In genomic region chr13:49649244-49649962, GRCh38 we compare ENCODE assay signal across 14 cellular contexts. TPM values are rescaled to one million over a fixed set of nuclear protein-coding genes. Genes with fewer than 3 reads are reported as not detected.
A peak's percentile ranks its signal among the peaks of the same experiment; 100 is the strongest.
DNase-seq lines count a peak whose midpoint lies in the region; ATAC-seq and TF ChIP-seq lines count a peak whose summit lies in the region.
"Had no signal": no experiment of that assay in that cellular context is flagged by ENCODE, and none has a peak within 500 bp of the region (broad histone marks: within the 10 kb centered on the region; RNA-seq: fewer than 3 reads in every experiment).

No MANE protein-coding gene starts in this region.

- no peaks in the 10 kb centered on the region for H3K36me3 Mint-ChIP-seq in endothelial cell (ENCODE audit: low read depth, unreplicated experiment)
- H3K36me3 Mint-ChIP-seq: naive thymus-derived CD8-positive, alpha-beta T cell had no signal

- no peaks in the 10 kb centered on the region for H3K9me3 Mint-ChIP-seq in endothelial cell (ENCODE audit: unreplicated experiment)
- H3K9me3 Mint-ChIP-seq: central memory CD8-positive, alpha-beta T cell; naive thymus-derived CD8-positive, alpha-beta T cell; stimulated activated naive B cell treated with anti-CD40 and anti-IgM and Interleukin-4, amounts not matched to agents 10 μg/mL and 1 μg/mL and 100 μg/mL, for 72 hours had no signal

- intact Hi-C loops in mammary epithelial cell (cut with micrococcal nuclease), result no loop called here
- intact Hi-C loops in posterior vena cava (cut with DNase I), result no loop called here

- peaks cover 8% of the 10 kb centered on the region for H3K4me1 Mint-ChIP-seq in endothelial cell (ENCODE audit: unreplicated experiment)

- H3K27ac Mint-ChIP-seq in endothelial cell (ENCODE audit: unreplicated experiment), result no peak overlapping the region
- H3K27ac Mint-ChIP-seq: stimulated activated naive B cell treated with anti-CD40 and anti-IgM and Interleukin-4, amounts not matched to agents 10 μg/mL and 1 μg/mL and 100 μg/mL, for 72 hours had no signal

- H3K27me3 Mint-ChIP-seq in endothelial cell (ENCODE audit: unreplicated experiment), result peaks cover 1% of the 10 kb centered on the region
- H3K27me3 Mint-ChIP-seq: central memory CD8-positive, alpha-beta T cell; naive thymus-derived CD8-positive, alpha-beta T cell; stimulated activated naive B cell treated with anti-CD40 and anti-IgM and Interleukin-4, amounts not matched to agents 10 μg/mL and 1 μg/mL and 100 μg/mL, for 72 hours had no signal

- TF ChIP-seq CTCF in AG09319 (IDR thresholded peaks at IDR 0.05; ENCODE audit: low read depth, low read length), result peak; percentile 46
- peak; percentile 33 to 51 for TF ChIP-seq CTCF in mammary epithelial cell (conservative IDR thresholded peaks at IDR 0.05 in 1 of 2, IDR thresholded peaks at IDR 0.05 in 1 of 2; ENCODE audit: extremely low read depth in 1 of 2, insufficient read depth in 1 of 2, low read depth in 1 of 2, low read length in 2 of 2)
- TF ChIP-seq CTCF in liver (IDR thresholded peaks at IDR 0.05; ENCODE audit: low read depth, low read length, missing input control), result peak; percentile 38
- no peak for TF ChIP-seq CTCF in endothelial cell (IDR thresholded peaks at IDR 0.05; ENCODE audit: unreplicated experiment)

- CTCF ChIA-PET in mammary epithelial cell (lab: Charles Lee; ENCODE audit: low non-redundant PET), result interaction anchor here (0.6 kb wide), 1 partner anchor 37 kb away, joined by 3 read pairs; no protein-coding TSS in a partner anchor

- 70% methylated on average over 5 of the region's 5 CpGs for WGBS in mammary epithelial cell (ENCODE audit: low coverage, missing lambda C conversion rate)
- 39% methylated on average over 5 of the region's 5 CpGs for WGBS in liver

- H3K36me3 ChIP-seq in mammary epithelial cell (ENCODE audit: insufficient read depth, low read length), result no peaks in the 10 kb centered on the region
- H3K36me3 ChIP-seq in liver (ENCODE audit: control insufficient read depth in 4 of 4, insufficient read depth in 3 of 4, low read depth in 1 of 4, low read length in 3 of 4), result no peaks in the 10 kb centered on the region

- DNase-seq in AG09319 (ENCODE audit: extremely low read depth, low read depth) (no peak), LHCN-M2 (ENCODE audit: low read depth) (peak; percentile 44), mammary epithelial cell (peak; percentile 20), endothelial cell (ENCODE audit: low spot score) (no peak), posterior vena cava (ENCODE audit: low spot score) (no peak)
- DNase-seq in stimulated activated CD4-positive, alpha-beta T cell treated with anti-CD3 and anti-CD28 coated beads, Interleukin-4, amount 100 ng/mL, for 4 hours, result no peak
- DNase-seq: naive thymus-derived CD8-positive, alpha-beta T cell; stimulated activated naive B cell treated with anti-CD40 and anti-IgM and Interleukin-4, amounts not matched to agents 10 μg/mL and 1 μg/mL and 100 μg/mL, for 72 hours; T-helper 9 cell had no signal

- H3K4me3 Mint-ChIP-seq in endothelial cell (ENCODE audit: unreplicated experiment), result no peak overlapping the region
- H3K4me3 Mint-ChIP-seq: central memory CD8-positive, alpha-beta T cell; naive thymus-derived CD8-positive, alpha-beta T cell; stimulated activated naive B cell treated with anti-CD40 and anti-IgM and Interleukin-4, amounts not matched to agents 10 μg/mL and 1 μg/mL and 100 μg/mL, for 72 hours had no signal

- dilution Hi-C loops in mammary epithelial cell (cut with HindIII; ENCODE audit: low sequenced_read_pairs), result no loop called here

- peak; percentile 70 to 74 for TF ChIP-seq RAD21 in liver (IDR thresholded peaks at IDR 0.05)

- BruUV-seq in mammary epithelial cell (replicated peaks; lab: Mats Ljungman, UMichigan), result no TSS peak

- H3K27me3 ChIP-seq in mammary epithelial cell (ENCODE audit: insufficient read depth, low read length) (no peaks in the 10 kb centered on the region), liver (ENCODE audit: control insufficient read depth in 4 of 4, insufficient read depth in 4 of 4, low read length in 3 of 4) (no peaks in the 10 kb centered on the region)

- H3K79me2 ChIP-seq in mammary epithelial cell (ENCODE audit: insufficient read depth, low read length), result no peaks in the 10 kb centered on the region

- no peak for ATAC-seq in GM18858 (IDR thresholded peaks at IDR 0.05; ENCODE audit: unreplicated experiment)
- ATAC-seq: naive thymus-derived CD8-positive, alpha-beta T cell; stimulated activated naive B cell treated with anti-CD40 and anti-IgM and Interleukin-4, amounts not matched to agents 10 μg/mL and 1 μg/mL and 100 μg/mL, for 72 hours had no signal

- in situ Hi-C loops in mammary epithelial cell (cut with MboI; ENCODE audit: low sequenced_read_pairs in 2 of 2), result no loop called here

- H3K27ac ChIP-seq in mammary epithelial cell (ENCODE audit: insufficient read depth, low read depth, low read length), result no peak overlapping the region
- no peak overlapping the region for H3K27ac ChIP-seq in liver (ENCODE audit: low read depth in 1 of 2, low read length in 2 of 2)
- H3K27ac ChIP-seq: KMS-11 had no signal

- H3K4me3 ChIP-seq in mammary epithelial cell (replicated peaks in 1 of 3; ENCODE audit: insufficient read depth in 1 of 3, low read depth in 2 of 3, low read length in 3 of 3) (no peak overlapping the region), liver (ENCODE audit: low read depth in 1 of 3, low read length in 3 of 3) (no peak overlapping the region)

- H3K9ac ChIP-seq in mammary epithelial cell (ENCODE audit: insufficient read depth, low read length) (no peak overlapping the region), liver (ENCODE audit: low read depth in 1 of 2, low read length in 2 of 2) (no peak overlapping the region)
- H3K9ac ChIP-seq: KMS-11 had no signal

- H3K4me2 ChIP-seq in mammary epithelial cell (ENCODE audit: insufficient read depth, low read depth, low read length), result no peak overlapping the region
- H3K4me2 ChIP-seq: KMS-11 had no signal

- no peaks in the 10 kb centered on the region for H4K20me1 ChIP-seq in mammary epithelial cell (ENCODE audit: insufficient read depth, low read length)

- H2AFZ ChIP-seq in mammary epithelial cell (ENCODE audit: low read depth, low read length), result no peak overlapping the region

- no peaks in the 10 kb centered on the region for H3K9me3 ChIP-seq in mammary epithelial cell (replicated peaks; ENCODE audit: insufficient read depth, low read length)
- no peaks in the 10 kb centered on the region for H3K9me3 ChIP-seq in liver (ENCODE audit: control insufficient read depth in 4 of 4, low read length in 3 of 4)

- H3K4me1 ChIP-seq in mammary epithelial cell (ENCODE audit: insufficient read depth, low read length), result no peaks in the 10 kb centered on the region
- H3K4me1 ChIP-seq in liver (ENCODE audit: control insufficient read depth in 4 of 4, insufficient read depth in 4 of 4, low read length in 3 of 4), result no peaks in the 10 kb centered on the region

TF ChIP-seq in liver, 16 proteins besides CTCF, POLR2A, EP300 and RAD21 (continues in another document):
- TF ChIP-seq SP1 (IDR thresholded peaks at IDR 0.05), result no peak
- no peak for TF ChIP-seq RXRA (IDR thresholded peaks at IDR 0.05)
- no peak for TF ChIP-seq ZBTB33 (IDR thresholded peaks at IDR 0.05)
- no peak for TF ChIP-seq GABPA (IDR thresholded peaks at IDR 0.05 in 1 of 2, conservative IDR thresholded peaks at IDR 0.05 in 1 of 2)
- no peak for TF ChIP-seq JUND (IDR thresholded peaks at IDR 0.05)

RNA-seq across cellular contexts. Expression of gene ARL11, which starts 21.1 kb away (rescaled TPM):
- total RNA-seq in LHCN-M2 (2014; rRNA removed) (not detected in 2 replicates), mammary epithelial cell (under 1 TPM in 1 of 2 donors, not detected in 1; under 0.01 TPM), liver (1 to 10 TPM in 1 of 2 donors, under 1 TPM in 1; 0.75 to 1.5 TPM), endothelial cell (ENCODE audit: unreplicated experiment) (1.4 TPM), posterior vena cava (1 to 10 TPM in 1 of 2 donors, under 1 TPM in 1; 0.71 to 1.9 TPM)
- polyA plus RNA-seq in LHCN-M2 (2012), result not detected
- polyA plus RNA-seq in mammary epithelial cell (0.03 TPM), liver (under 1 TPM; 0.11 to 0.43 TPM)
- polyA minus RNA-seq in mammary epithelial cell, result not detected
- total RNA-seq: Daoy had no signal

RNA-seq across cellular contexts. Expression of gene EBPL, which starts 41.9 kb away (rescaled TPM):
- total RNA-seq in LHCN-M2 (2014; rRNA removed), result 83.0 and 105 TPM in 2 replicates
- 40.8 TPM for polyA plus RNA-seq in LHCN-M2 (2012)
- 10 to 100 TPM; 26.7 to 46.1 TPM for total RNA-seq in mammary epithelial cell
- 75.7 TPM for polyA plus RNA-seq in mammary epithelial cell
- 44.6 TPM for polyA minus RNA-seq in mammary epithelial cell
- total RNA-seq in liver, result 10 to 100 TPM; 44.3 to 48.0 TPM
- polyA plus RNA-seq in liver, result 100 to 1,000 TPM in 1 of 2 donors, 10 to 100 TPM in 1; 53.5 to 122 TPM
- total RNA-seq in endothelial cell (ENCODE audit: unreplicated experiment), result 59.0 TPM
- 10 to 100 TPM; 20.1 to 23.8 TPM for total RNA-seq in posterior vena cava

Comparison
In these comparisons a context has a peak if more than half of its experiments do, and no peak if none do; other contexts are left out.
1. DNase-seq: peak in LHCN-M2 (single experiment) and mammary epithelial cell (single experiment); none in AG09319 (single experiment), endothelial cell (single experiment), stimulated activated CD4-positive, alpha-beta T cell treated with anti-CD3 and anti-CD28 coated beads, Interleukin-4, amount 100 ng/mL, for 4 hours (0 of 2) and posterior vena cava (single experiment).